1 cellular context compared by ENCODE assay signal in genomic region chr7:99918959-99919813, GRCh38.
TF ChIP-seq lines count a peak whose summit lies in the region.

Gene TRIM4, minus strand, starts transcription at chr7:99919530. Its CDS starts 129 bp downstream, at chr7:99919401.

TF ChIP-seq in HepG2, 621 proteins besides CTCF, POLR2A, EP300 and RAD21 (continued from another document and continues in another):
- TF ChIP-seq CSRNP1 (CRISPR knock-in tag; IDR thresholded peaks at IDR 0.05) (0 out of 2 replicates have a peak, but pooled peaks have one; percentile 42), NFKB2 (CRISPR knock-in tag; IDR thresholded peaks at IDR 0.05; ENCODE audit: borderline replicate concordance) (no peak; the same call in 1 of the 2 replicates), TFAP4 (IDR thresholded peaks at IDR 0.05; ENCODE audit: borderline replicate concordance, low read depth) (peak; percentile 33; the same call in 1 of the 2 replicates), ZNF574 (CRISPR knock-in tag; IDR thresholded peaks at IDR 0.05) (peak; percentile 97), MBNL3 (CRISPR knock-in tag; conservative IDR thresholded peaks at IDR 0.05) (no peak), ZNF550 (CRISPR knock-in tag; IDR thresholded peaks at IDR 0.05; ENCODE audit: borderline replicate concordance) (no peak), NFIC (IDR thresholded peaks at IDR 0.05; ENCODE audit: low read length) (no peak), ZNF562 (CRISPR knock-in tag; IDR thresholded peaks at IDR 0.05; ENCODE audit: borderline replicate concordance) (peak; percentile 39; the same call in 1 of the 2 replicates), NFE2 (CRISPR knock-in tag; IDR thresholded peaks at IDR 0.05) (no peak), ZNF274 (CRISPR knock-in tag; IDR thresholded peaks at IDR 0.05) (0 out of 2 replicates have a peak, but pooled peaks have one; percentile 36), ZBTB38 (CRISPR knock-in tag; IDR thresholded peaks at IDR 0.05) (peak; percentile 68), ETV5 (CRISPR knock-in tag; IDR thresholded peaks at IDR 0.05; ENCODE audit: borderline replicate concordance) (peak; percentile 81), ZXDC (CRISPR knock-in tag; IDR thresholded peaks at IDR 0.05) (no peak), RORA (CRISPR knock-in tag; IDR thresholded peaks at IDR 0.05) (no peak), MTA1 (CRISPR knock-in tag; IDR thresholded peaks at IDR 0.05; ENCODE audit: borderline replicate concordance) (peak; percentile 67; the same call in 1 of the 2 replicates), ZNF282 (IDR thresholded peaks at IDR 0.05; ENCODE audit: partially characterized antibody) (no peak), ZSCAN20 (CRISPR knock-in tag; IDR thresholded peaks at IDR 0.05; ENCODE audit: borderline replicate concordance) (0 out of 2 replicates have a peak, but pooled peaks have one; percentile 54), ZNF792 (CRISPR knock-in tag; IDR thresholded peaks at IDR 0.05) (peak; percentile 88; the same call in 1 of the 2 replicates), ASH2L (IDR thresholded peaks at IDR 0.05; ENCODE audit: insufficient read length, low read depth, low read length) (peak; percentile 88), NONO (IDR thresholded peaks at IDR 0.05) (no peak), NONO (CRISPR knock-in tag; conservative IDR thresholded peaks at IDR 0.05) (peak; percentile 91), FOSL2 (CRISPR knock-in tag; IDR thresholded peaks at IDR 0.05) (peak; percentile 54; the same call in 1 of the 2 replicates), ERF (CRISPR knock-in tag; IDR thresholded peaks at IDR 0.05) (peak; percentile 64; the same call in 1 of the 2 replicates), GATAD2A (CRISPR knock-in tag; IDR thresholded peaks at IDR 0.05) (peak; percentile 26; the same call in 1 of the 2 replicates), PPARG (CRISPR knock-in tag; conservative IDR thresholded peaks at IDR 0.05) (no peak), ZNF563 (CRISPR knock-in tag; IDR thresholded peaks at IDR 0.05) (peak; percentile 47), GLI4 (CRISPR knock-in tag; IDR thresholded peaks at IDR 0.05; ENCODE audit: borderline replicate concordance) (peak; percentile 33; the same call in 1 of the 2 replicates), MATR3 (CRISPR knock-in tag; IDR thresholded peaks at IDR 0.05) (no peak), SMAD3 (CRISPR knock-in tag; IDR thresholded peaks at IDR 0.05) (0 out of 2 replicates have a peak, but pooled peaks have one; percentile 70), PRDM4 (CRISPR knock-in tag; IDR thresholded peaks at IDR 0.05; ENCODE audit: borderline replicate concordance) (no peak), SP4 (CRISPR knock-in tag; IDR thresholded peaks at IDR 0.05) (no peak; the same call in none of the 2 replicates), GLMP (CRISPR knock-in tag; IDR thresholded peaks at IDR 0.05; ENCODE audit: borderline replicate concordance) (no peak), ZNF225 (CRISPR knock-in tag; IDR thresholded peaks at IDR 0.05) (no peak; the same call in 1 of the 2 replicates), ZNF782 (CRISPR knock-in tag; IDR thresholded peaks at IDR 0.05; ENCODE audit: borderline replicate concordance) (no peak; the same call in none of the 2 replicates), MAFF (IDR thresholded peaks at IDR 0.05; ENCODE audit: low read depth, low read length) (no peak), REXO4 (CRISPR knock-in tag; IDR thresholded peaks at IDR 0.05; ENCODE audit: borderline replicate concordance) (no peak), ZNF746 (CRISPR knock-in tag; IDR thresholded peaks at IDR 0.05) (no peak), PHF21A (CRISPR knock-in tag; IDR thresholded peaks at IDR 0.05) (peak; percentile 77; the same call in 1 of the 2 replicates), ZNF138 (CRISPR knock-in tag; IDR thresholded peaks at IDR 0.05; ENCODE audit: low read depth) (peak; percentile 83), NFATC3 (CRISPR knock-in tag; IDR thresholded peaks at IDR 0.05) (no peak), ZNF17 (CRISPR knock-in tag; IDR thresholded peaks at IDR 0.05) (no peak), TCF7 (IDR thresholded peaks at IDR 0.05; ENCODE audit: low read depth) (no peak), UBTF (CRISPR knock-in tag; IDR thresholded peaks at IDR 0.05) (peak; percentile 98), ZNF770 (CRISPR knock-in tag; IDR thresholded peaks at IDR 0.05) (peak; percentile 56), POLR2AphosphoS2 (IDR thresholded peaks at IDR 0.05; ENCODE audit: low read depth, low read length) (no peak), FOXK1 (CRISPR knock-in tag; IDR thresholded peaks at IDR 0.05; ENCODE audit: borderline replicate concordance, low read depth) (peak; percentile 61; the same call in 1 of the 2 replicates), GATA4 (IDR thresholded peaks at IDR 0.05; ENCODE audit: borderline replicate concordance, low read depth) (no peak), ZNF670 (CRISPR knock-in tag; IDR thresholded peaks at IDR 0.05; ENCODE audit: borderline replicate concordance) (peak; percentile 65; the same call in 1 of the 2 replicates), BORCS8-MEF2B (CRISPR knock-in tag; IDR thresholded peaks at IDR 0.05) (peak; percentile 69; the same call in 1 of the 2 replicates), KLF13 (CRISPR knock-in tag; IDR thresholded peaks at IDR 0.05) (no peak), FOXA3 (CRISPR knock-in tag; IDR thresholded peaks at IDR 0.05) (peak; percentile 25; the same call in 1 of the 2 replicates), TAF1 (CRISPR knock-in tag; IDR thresholded peaks at IDR 0.05) (peak; percentile 91), LBX2 (CRISPR knock-in tag; IDR thresholded peaks at IDR 0.05; ENCODE audit: borderline replicate concordance) (0 out of 2 replicates have a peak, but pooled peaks have one; percentile 63)
